In genomic region chr20:17650301-17650761, GRCh38 we compare ENCODE assay signal across 16 cellular contexts. TPM values are rescaled to one million over a fixed set of nuclear protein-coding genes. Genes with fewer than 3 reads are reported as not detected.
DNase-seq lines count a peak whose midpoint lies in the region; ATAC-seq and TF ChIP-seq lines count a peak whose summit lies in the region.
"Had no signal": no experiment of that assay in that cellular context is flagged by ENCODE, and none has a peak within 500 bp of the region (broad histone marks: within the 10 kb centered on the region; RNA-seq: fewer than 3 reads in every experiment).

No MANE protein-coding gene starts in this region.

- no peak overlapping the region for H3K4me3 Mint-ChIP-seq in activated naive CD8-positive, alpha-beta T cell treated with anti-CD3 and anti-CD28 coated beads, Interleukin-2, amount 10 ng/mL, durations not matched to agents 7 days and 5 days
- no peak overlapping the region for H3K4me3 Mint-ChIP-seq in activated naive CD8-positive, alpha-beta T cell treated with anti-CD3 and anti-CD28 coated beads for 36 hours
- no peak overlapping the region for H3K4me3 Mint-ChIP-seq in WTC11
- H3K4me3 Mint-ChIP-seq: activated naive CD4-positive, alpha-beta T cell treated with anti-CD3 and anti-CD28 coated beads, Interleukin-2, amount 10 ng/mL, durations not matched to agents 7 days and 5 days; type B pancreatic cell had no signal

- H3K27ac Mint-ChIP-seq in activated naive CD8-positive, alpha-beta T cell treated with anti-CD3 and anti-CD28 coated beads, Interleukin-2, amount 10 ng/mL, durations not matched to agents 7 days and 5 days: no peak overlapping the region
- no peak overlapping the region for H3K27ac Mint-ChIP-seq in activated naive CD8-positive, alpha-beta T cell treated with anti-CD3 and anti-CD28 coated beads for 36 hours
- H3K27ac Mint-ChIP-seq in WTC11: peak overlapping the region; percentile 60
- H3K27ac Mint-ChIP-seq: activated naive CD4-positive, alpha-beta T cell treated with anti-CD3 and anti-CD28 coated beads, Interleukin-2, amount 10 ng/mL, durations not matched to agents 7 days and 5 days; progenitor cell of endocrine pancreas; type B pancreatic cell had no signal

- no peak for ATAC-seq in activated naive CD8-positive, alpha-beta T cell treated with anti-CD3 and anti-CD28 coated beads, Interleukin-2, amount 10 ng/mL, durations not matched to agents 7 days and 5 days (ENCODE audit: low read depth)
- ATAC-seq in WTC11: no peak
- ATAC-seq: gastrocnemius medialis had no signal

- peak overlapping the region; percentile 33 to 41 for H3K27ac ChIP-seq in uterus
- H3K27ac ChIP-seq: breast epithelium had no signal

- peak; percentile 9 for DNase-seq in activated naive CD8-positive, alpha-beta T cell treated with anti-CD3 and anti-CD28 coated beads, Interleukin-2, amount 10 ng/mL, durations not matched to agents 7 days and 5 days
- DNase-seq in activated naive CD8-positive, alpha-beta T cell treated with anti-CD3 and anti-CD28 coated beads for 36 hours: no peak
- no peak for DNase-seq in WTC11 (ENCODE audit: low spot score)
- DNase-seq in lung microvascular endothelial cell (ENCODE audit: low read depth in 2 of 2): peak; percentile 38 to 40
- DNase-seq in uterus: peak; percentile 22 to 31
- DNase-seq in activated gamma-delta T cell (lab: John Stamatoyannopoulos, UW): no peak
- DNase-seq in cerebellar cortex (ENCODE audit: low spot score): no peak
- no peak for DNase-seq in mucosa of gallbladder (ENCODE audit: low spot score)
- DNase-seq: activated naive CD4-positive, alpha-beta T cell treated with anti-CD3 and anti-CD28 coated beads, Interleukin-2, amount 10 ng/mL, durations not matched to agents 7 days and 5 days; Calu3; gastrocnemius medialis; NCI-H1105 treated with DMSO at 0.1 percent for 48 hours; NCI-H2227 treated with DMSO at 0.1 percent for 48 hours had no signal

- H3K4me3 ChIP-seq in uterus: no peak overlapping the region
- H3K4me3 ChIP-seq: breast epithelium, gastrocnemius medialis had no signal

- no peaks in the 10 kb centered on the region for H3K36me3 ChIP-seq in uterus
- H3K36me3 ChIP-seq: breast epithelium, gastrocnemius medialis had no signal

- H3K27me3 ChIP-seq in uterus: no peaks in the 10 kb centered on the region
- H3K27me3 ChIP-seq: breast epithelium, gastrocnemius medialis had no signal

- peaks cover 2% of the 10 kb centered on the region for H3K36me3 Mint-ChIP-seq in activated naive CD8-positive, alpha-beta T cell treated with anti-CD3 and anti-CD28 coated beads, Interleukin-2, amount 10 ng/mL, durations not matched to agents 7 days and 5 days
- H3K36me3 Mint-ChIP-seq in activated naive CD8-positive, alpha-beta T cell treated with anti-CD3 and anti-CD28 coated beads for 36 hours: no peaks in the 10 kb centered on the region
- H3K36me3 Mint-ChIP-seq in WTC11: peaks cover 7% of the 10 kb centered on the region

- no peaks in the 10 kb centered on the region for H3K9me3 ChIP-seq in uterus
- H3K9me3 ChIP-seq: breast epithelium, gastrocnemius medialis had no signal

- H3K9me3 Mint-ChIP-seq in activated naive CD8-positive, alpha-beta T cell treated with anti-CD3 and anti-CD28 coated beads, Interleukin-2, amount 10 ng/mL, durations not matched to agents 7 days and 5 days: no peaks in the 10 kb centered on the region
- no peaks in the 10 kb centered on the region for H3K9me3 Mint-ChIP-seq in activated naive CD8-positive, alpha-beta T cell treated with anti-CD3 and anti-CD28 coated beads for 36 hours
- H3K9me3 Mint-ChIP-seq in WTC11: no peaks in the 10 kb centered on the region
- H3K9me3 Mint-ChIP-seq: activated naive CD4-positive, alpha-beta T cell treated with anti-CD3 and anti-CD28 coated beads, Interleukin-2, amount 10 ng/mL, durations not matched to agents 7 days and 5 days; type B pancreatic cell had no signal

- TF ChIP-seq CTCF in WTC11 (IDR thresholded peaks at IDR 0.05) (no peak), uterus (IDR thresholded peaks at IDR 0.05) (no peak)

- no peak for TF ChIP-seq POLR2A in uterus (IDR thresholded peaks at IDR 0.05)

- POLR2A ChIA-PET in activated naive CD8-positive, alpha-beta T cell treated with anti-CD3 and anti-CD28 coated beads, Interleukin-2, amount 10 ng/mL, durations not matched to agents 7 days and 5 days (lab: Charles Lee): no interaction called here
- POLR2A ChIA-PET in WTC11 (lab: Charles Lee): no interaction called here

- no peaks in the 10 kb centered on the region for H3K27me3 Mint-ChIP-seq in activated naive CD8-positive, alpha-beta T cell treated with anti-CD3 and anti-CD28 coated beads, Interleukin-2, amount 10 ng/mL, durations not matched to agents 7 days and 5 days
- no peaks in the 10 kb centered on the region for H3K27me3 Mint-ChIP-seq in activated naive CD8-positive, alpha-beta T cell treated with anti-CD3 and anti-CD28 coated beads for 36 hours
- no peaks in the 10 kb centered on the region for H3K27me3 Mint-ChIP-seq in WTC11 (ENCODE audit: low read depth)
- H3K27me3 Mint-ChIP-seq: activated naive CD4-positive, alpha-beta T cell treated with anti-CD3 and anti-CD28 coated beads, Interleukin-2, amount 10 ng/mL, durations not matched to agents 7 days and 5 days; progenitor cell of endocrine pancreas; type B pancreatic cell had no signal

- peaks cover 8 to 30% of the 10 kb centered on the region in 2 donors for H3K4me1 ChIP-seq in uterus

- peaks cover 2% of the 10 kb centered on the region for H3K4me1 Mint-ChIP-seq in activated naive CD8-positive, alpha-beta T cell treated with anti-CD3 and anti-CD28 coated beads, Interleukin-2, amount 10 ng/mL, durations not matched to agents 7 days and 5 days
- H3K4me1 Mint-ChIP-seq in activated naive CD8-positive, alpha-beta T cell treated with anti-CD3 and anti-CD28 coated beads for 36 hours: peaks cover 9% of the 10 kb centered on the region
- peaks cover 67% of the 10 kb centered on the region for H3K4me1 Mint-ChIP-seq in WTC11

- CTCF ChIA-PET in WTC11 (lab: Charles Lee): interaction anchor here (1.1 to 2.3 kb wide), 10 partner anchors 12 to 289 kb away, joined by 4 to 15 read pairs (median 6); partner anchors contain the start of genes BFSP1 and RRBP1

- intact Hi-C loops in uterus (cut with DNase I; ENCODE audit: low total_unique reads): no loop called here

TF ChIP-seq in WTC11, 78 proteins besides CTCF, POLR2A, EP300 and RAD21:
- TF ChIP-seq CBFB (CRISPR knock-in tag; IDR thresholded peaks at IDR 0.05; ENCODE audit: low read depth): no peak
- peak; percentile 32; the same call in 1 of the 2 replicates for TF ChIP-seq GABPB1 (CRISPR knock-in tag; IDR thresholded peaks at IDR 0.05)
- TF ChIP-seq NFE2L1 (CRISPR knock-in tag; IDR thresholded peaks at IDR 0.05): no peak

RNA-seq across cellular contexts. Expression of gene RRBP1, which starts 31.7 kb away (rescaled TPM):
- total RNA-seq in activated naive CD8-positive, alpha-beta T cell treated with anti-CD3 and anti-CD28 coated beads, Interleukin-2, amount 10 ng/mL, durations not matched to agents 7 days and 5 days: 10 to 100 TPM; 48.0 to 51.0 TPM
- total RNA-seq in activated naive CD8-positive, alpha-beta T cell treated with anti-CD3 and anti-CD28 coated beads for 36 hours: 10 to 100 TPM; 24.0 to 26.5 TPM
- 161 to 171 TPM (median 162 TPM) in 3 replicates for total RNA-seq in WTC11 (2021)
- 49.9 and 61.5 TPM in 2 replicates for total RNA-seq in lung microvascular endothelial cell
- 100 to 1,000 TPM in 2 of 4 donors, 10 to 100 TPM in 2; 13.2 to 172 (median 96.9) TPM for total RNA-seq in uterus
- 355 TPM for total RNA-seq in mucosa of gallbladder

RNA-seq across cellular contexts. Expression of gene BANF2, which starts 49.4 kb away (rescaled TPM):
- not detected for total RNA-seq in activated naive CD8-positive, alpha-beta T cell treated with anti-CD3 and anti-CD28 coated beads, Interleukin-2, amount 10 ng/mL, durations not matched to agents 7 days and 5 days
- not detected for total RNA-seq in activated naive CD8-positive, alpha-beta T cell treated with anti-CD3 and anti-CD28 coated beads for 36 hours
- total RNA-seq in WTC11 (2021): not detected in 3 replicates
- total RNA-seq in lung microvascular endothelial cell: not detected in 2 replicates
- not detected for total RNA-seq in uterus
- total RNA-seq in mucosa of gallbladder: not detected
- total RNA-seq: breast epithelium, Calu3, gastrocnemius medialis, progenitor cell of endocrine pancreas had no signal

Comparison
In these comparisons a context has a peak if more than half of its experiments do, and no peak if none do; other contexts are left out.
1. DNase-seq: peak in activated naive CD8-positive, alpha-beta T cell treated with anti-CD3 and anti-CD28 coated beads, Interleukin-2, amount 10 ng/mL, durations not matched to agents 7 days and 5 days (single experiment), lung microvascular endothelial cell (2 of 2) and uterus (2 of 2); none in activated naive CD8-positive, alpha-beta T cell treated with anti-CD3 and anti-CD28 coated beads for 36 hours (single experiment), WTC11 (single experiment), activated gamma-delta T cell (single experiment), cerebellar cortex (single experiment) and mucosa of gallbladder (single experiment).